In the genomic region with DNA sequence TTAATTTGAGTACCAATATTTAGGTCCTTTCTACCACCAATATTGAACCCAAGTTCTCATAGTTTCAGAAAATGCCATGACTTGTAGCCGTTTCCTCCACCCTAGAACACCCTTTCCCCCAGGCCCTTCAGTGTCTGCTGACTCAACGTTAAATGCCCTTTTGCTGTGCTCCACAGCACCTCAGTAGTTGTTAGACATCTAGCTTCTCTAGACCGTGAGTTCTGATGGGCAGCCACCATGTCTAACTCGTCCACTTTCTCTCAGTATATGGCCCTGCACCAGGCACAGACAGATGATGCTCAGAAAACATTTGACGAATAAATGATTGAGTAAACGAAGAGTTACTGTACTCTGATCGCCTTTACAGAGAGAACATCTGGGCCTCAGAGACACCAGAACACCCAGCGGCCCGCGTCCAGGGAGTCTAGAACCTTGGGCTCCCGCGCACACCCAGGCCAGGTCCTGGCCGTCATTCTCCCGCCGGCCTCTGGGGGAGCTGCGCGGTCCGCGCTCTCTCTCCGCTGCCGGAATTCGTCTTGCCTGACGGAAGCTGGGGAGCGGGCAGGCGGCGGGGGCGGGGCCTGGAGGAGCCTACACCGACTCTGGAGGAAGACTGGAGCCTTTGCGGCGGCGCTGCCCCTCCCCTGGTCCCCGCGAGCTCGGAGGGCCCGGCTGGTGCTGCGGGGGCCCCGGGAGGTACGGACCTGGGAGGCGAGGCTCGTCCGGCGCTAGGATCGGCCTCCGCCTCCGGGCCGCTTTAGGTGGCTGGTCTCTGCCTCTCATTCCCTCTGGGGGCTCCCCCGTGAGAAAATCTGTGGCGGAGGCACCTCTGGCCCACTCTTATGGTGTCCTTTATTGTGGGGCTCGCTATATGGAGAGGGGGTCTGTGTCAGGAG, we compare ENCODE assay signal across 1 cellular context.
TF ChIP-seq lines count a peak whose summit lies in the region.

A gene (plus strand): TSS at position 582 of the 896 bp plus-strand sequence. CDS start 1,488 bp downstream, outside the sequence.

TF ChIP-seq in HepG2, 621 proteins besides CTCF, POLR2A, EP300 and RAD21 (continued from another document and continues in another):
- TF ChIP-seq, protein P1, sequence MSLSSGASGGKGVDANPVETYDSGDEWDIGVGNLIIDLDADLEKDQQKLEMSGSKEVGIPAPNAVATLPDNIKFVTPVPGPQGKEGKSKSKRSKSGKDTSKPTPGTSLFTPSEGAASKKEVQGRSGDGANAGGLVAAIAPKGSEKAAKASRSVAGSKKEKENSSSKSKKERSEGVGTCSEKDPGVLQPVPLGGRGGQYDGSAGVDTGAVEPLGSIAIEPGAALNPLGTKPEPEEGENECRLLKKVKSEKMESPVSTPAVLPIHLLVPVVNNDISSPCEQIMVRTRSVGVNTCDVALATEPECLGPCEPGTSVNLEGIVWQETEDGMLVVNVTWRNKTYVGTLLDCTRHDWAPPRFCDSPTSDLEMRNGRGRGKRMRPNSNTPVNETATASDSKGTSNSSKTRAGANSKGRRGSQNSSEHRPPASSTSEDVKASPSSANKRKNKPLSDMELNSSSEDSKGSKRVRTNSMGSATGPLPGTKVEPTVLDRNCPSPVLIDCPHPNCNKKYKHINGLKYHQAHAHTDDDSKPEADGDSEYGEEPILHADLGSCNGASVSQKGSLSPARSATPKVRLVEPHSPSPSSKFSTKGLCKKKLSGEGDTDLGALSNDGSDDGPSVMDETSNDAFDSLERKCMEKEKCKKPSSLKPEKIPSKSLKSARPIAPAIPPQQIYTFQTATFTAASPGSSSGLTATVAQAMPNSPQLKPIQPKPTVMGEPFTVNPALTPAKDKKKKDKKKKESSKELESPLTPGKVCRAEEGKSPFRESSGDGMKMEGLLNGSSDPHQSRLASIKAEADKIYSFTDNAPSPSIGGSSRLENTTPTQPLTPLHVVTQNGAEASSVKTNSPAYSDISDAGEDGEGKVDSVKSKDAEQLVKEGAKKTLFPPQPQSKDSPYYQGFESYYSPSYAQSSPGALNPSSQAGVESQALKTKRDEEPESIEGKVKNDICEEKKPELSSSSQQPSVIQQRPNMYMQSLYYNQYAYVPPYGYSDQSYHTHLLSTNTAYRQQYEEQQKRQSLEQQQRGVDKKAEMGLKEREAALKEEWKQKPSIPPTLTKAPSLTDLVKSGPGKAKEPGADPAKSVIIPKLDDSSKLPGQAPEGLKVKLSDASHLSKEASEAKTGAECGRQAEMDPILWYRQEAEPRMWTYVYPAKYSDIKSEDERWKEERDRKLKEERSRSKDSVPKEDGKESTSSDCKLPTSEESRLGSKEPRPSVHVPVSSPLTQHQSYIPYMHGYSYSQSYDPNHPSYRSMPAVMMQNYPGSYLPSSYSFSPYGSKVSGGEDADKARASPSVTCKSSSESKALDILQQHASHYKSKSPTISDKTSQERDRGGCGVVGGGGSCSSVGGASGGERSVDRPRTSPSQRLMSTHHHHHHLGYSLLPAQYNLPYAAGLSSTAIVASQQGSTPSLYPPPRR (CRISPR knock-in tag; IDR thresholded peaks at IDR 0.05; ENCODE audit: borderline replicate concordance): peak; percentile 72; the same call in 1 of the 2 replicates
- TF ChIP-seq ZNF850 (CRISPR knock-in tag; conservative IDR thresholded peaks at IDR 0.05) (0 out of 2 replicates have a peak, but pooled peaks have one; percentile 58), ZNF121 (CRISPR knock-in tag; IDR thresholded peaks at IDR 0.05) (0 out of 2 replicates have a peak, but pooled peaks have one; percentile 64), MAFK (conservative IDR thresholded peaks at IDR 0.05 in 1 of 2, IDR thresholded peaks at IDR 0.05 in 1 of 2; ENCODE audit: low read length in 2 of 2) (peak; percentile 63 to 67; a peak in 3 of 4 replicates), FIP1L1 (IDR thresholded peaks at IDR 0.05; ENCODE audit: borderline replicate concordance, insufficient read depth, low read depth, low read length) (0 out of 2 replicates have a peak, but pooled peaks have one; percentile 54), ZNF530 (CRISPR knock-in tag; IDR thresholded peaks at IDR 0.05; ENCODE audit: low read depth) (no peak), FOSL1 (CRISPR knock-in tag; IDR thresholded peaks at IDR 0.05; ENCODE audit: borderline replicate concordance) (no peak), PAF1 (CRISPR knock-in tag; IDR thresholded peaks at IDR 0.05) (no peak), ZNF781 (CRISPR knock-in tag; IDR thresholded peaks at IDR 0.05; ENCODE audit: borderline replicate concordance, not compliant biosample characterization) (peak; percentile 80), TOPORS (CRISPR knock-in tag; IDR thresholded peaks at IDR 0.05) (no peak), GATAD1 (CRISPR knock-in tag; IDR thresholded peaks at IDR 0.05) (peak; percentile 98), HMG20A (CRISPR knock-in tag; IDR thresholded peaks at IDR 0.05; ENCODE audit: borderline replicate concordance) (no peak), WIZ (CRISPR knock-in tag; IDR thresholded peaks at IDR 0.05) (peak; percentile 59), ZNF766 (CRISPR knock-in tag; IDR thresholded peaks at IDR 0.05; ENCODE audit: borderline replicate concordance) (peak; percentile 89; the same call in 1 of the 2 replicates), TBX2 (CRISPR knock-in tag; IDR thresholded peaks at IDR 0.05; ENCODE audit: borderline replicate concordance) (peak; percentile 98), EEA1 (CRISPR knock-in tag; IDR thresholded peaks at IDR 0.05; ENCODE audit: borderline replicate concordance) (0 out of 2 replicates have a peak, but pooled peaks have one; percentile 65), BCL6 (CRISPR knock-in tag; IDR thresholded peaks at IDR 0.05) (peak; percentile 76)
- TF ChIP-seq, protein P2, sequence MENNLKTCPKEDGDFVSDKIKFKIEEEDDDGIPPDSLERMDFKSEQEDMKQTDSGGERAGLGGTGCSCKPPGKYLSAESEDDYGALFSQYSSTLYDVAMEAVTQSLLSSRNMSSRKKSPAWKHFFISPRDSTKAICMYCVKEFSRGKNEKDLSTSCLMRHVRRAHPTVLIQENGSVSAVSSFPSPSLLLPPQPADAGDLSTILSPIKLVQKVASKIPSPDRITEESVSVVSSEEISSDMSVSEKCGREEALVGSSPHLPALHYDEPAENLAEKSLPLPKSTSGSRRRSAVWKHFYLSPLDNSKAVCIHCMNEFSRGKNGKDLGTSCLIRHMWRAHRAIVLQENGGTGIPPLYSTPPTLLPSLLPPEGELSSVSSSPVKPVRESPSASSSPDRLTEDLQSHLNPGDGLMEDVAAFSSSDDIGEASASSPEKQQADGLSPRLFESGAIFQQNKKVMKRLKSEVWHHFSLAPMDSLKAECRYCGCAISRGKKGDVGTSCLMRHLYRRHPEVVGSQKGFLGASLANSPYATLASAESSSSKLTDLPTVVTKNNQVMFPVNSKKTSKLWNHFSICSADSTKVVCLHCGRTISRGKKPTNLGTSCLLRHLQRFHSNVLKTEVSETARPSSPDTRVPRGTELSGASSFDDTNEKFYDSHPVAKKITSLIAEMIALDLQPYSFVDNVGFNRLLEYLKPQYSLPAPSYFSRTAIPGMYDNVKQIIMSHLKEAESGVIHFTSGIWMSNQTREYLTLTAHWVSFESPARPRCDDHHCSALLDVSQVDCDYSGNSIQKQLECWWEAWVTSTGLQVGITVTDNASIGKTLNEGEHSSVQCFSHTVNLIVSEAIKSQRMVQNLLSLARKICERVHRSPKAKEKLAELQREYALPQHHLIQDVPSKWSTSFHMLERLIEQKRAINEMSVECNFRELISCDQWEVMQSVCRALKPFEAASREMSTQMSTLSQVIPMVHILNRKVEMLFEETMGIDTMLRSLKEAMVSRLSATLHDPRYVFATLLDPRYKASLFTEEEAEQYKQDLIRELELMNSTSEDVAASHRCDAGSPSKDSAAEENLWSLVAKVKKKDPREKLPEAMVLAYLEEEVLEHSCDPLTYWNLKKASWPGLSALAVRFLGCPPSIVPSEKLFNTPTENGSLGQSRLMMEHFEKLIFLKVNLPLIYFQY (CRISPR knock-in tag; IDR thresholded peaks at IDR 0.05; ENCODE audit: borderline replicate concordance): peak; percentile 71; the same call in 1 of the 2 replicates
- TF ChIP-seq, protein P3, sequence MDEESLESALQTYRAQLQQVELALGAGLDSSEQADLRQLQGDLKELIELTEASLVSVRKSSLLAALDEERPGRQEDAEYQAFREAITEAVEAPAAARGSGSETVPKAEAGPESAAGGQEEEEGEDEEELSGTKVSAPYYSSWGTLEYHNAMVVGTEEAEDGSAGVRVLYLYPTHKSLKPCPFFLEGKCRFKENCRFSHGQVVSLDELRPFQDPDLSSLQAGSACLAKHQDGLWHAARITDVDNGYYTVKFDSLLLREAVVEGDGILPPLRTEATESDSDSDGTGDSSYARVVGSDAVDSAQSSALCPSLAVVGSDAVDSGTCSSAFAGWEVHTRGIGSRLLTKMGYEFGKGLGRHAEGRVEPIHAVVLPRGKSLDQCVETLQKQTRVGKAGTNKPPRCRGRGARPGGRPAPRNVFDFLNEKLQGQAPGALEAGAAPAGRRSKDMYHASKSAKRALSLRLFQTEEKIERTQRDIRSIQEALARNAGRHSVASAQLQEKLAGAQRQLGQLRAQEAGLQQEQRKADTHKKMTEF (CRISPR knock-in tag; IDR thresholded peaks at IDR 0.05): peak; percentile 97
- TF ChIP-seq, protein P4, sequence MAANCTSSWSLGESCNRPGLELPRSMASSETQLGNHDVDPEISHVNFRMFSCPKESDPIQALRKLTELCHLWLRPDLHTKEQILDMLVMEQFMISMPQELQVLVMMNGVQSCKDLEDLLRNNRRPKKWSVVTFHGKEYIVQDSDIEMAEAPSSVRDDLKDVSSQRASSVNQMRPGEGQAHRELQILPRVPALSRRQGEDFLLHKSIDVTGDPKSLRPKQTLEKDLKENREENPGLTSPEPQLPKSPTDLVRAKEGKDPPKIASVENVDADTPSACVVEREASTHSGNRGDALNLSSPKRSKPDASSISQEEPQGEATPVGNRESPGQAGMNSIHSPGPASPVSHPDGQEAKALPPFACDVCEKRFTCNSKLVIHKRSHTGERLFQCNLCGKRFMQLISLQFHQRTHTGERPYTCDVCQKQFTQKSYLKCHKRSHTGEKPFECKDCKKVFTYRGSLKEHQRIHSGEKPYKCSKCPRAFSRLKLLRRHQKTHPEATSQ (CRISPR knock-in tag; IDR thresholded peaks at IDR 0.05; ENCODE audit: borderline replicate concordance): peak; percentile 57; the same call in 1 of the 2 replicates
- TF ChIP-seq, protein P5, sequence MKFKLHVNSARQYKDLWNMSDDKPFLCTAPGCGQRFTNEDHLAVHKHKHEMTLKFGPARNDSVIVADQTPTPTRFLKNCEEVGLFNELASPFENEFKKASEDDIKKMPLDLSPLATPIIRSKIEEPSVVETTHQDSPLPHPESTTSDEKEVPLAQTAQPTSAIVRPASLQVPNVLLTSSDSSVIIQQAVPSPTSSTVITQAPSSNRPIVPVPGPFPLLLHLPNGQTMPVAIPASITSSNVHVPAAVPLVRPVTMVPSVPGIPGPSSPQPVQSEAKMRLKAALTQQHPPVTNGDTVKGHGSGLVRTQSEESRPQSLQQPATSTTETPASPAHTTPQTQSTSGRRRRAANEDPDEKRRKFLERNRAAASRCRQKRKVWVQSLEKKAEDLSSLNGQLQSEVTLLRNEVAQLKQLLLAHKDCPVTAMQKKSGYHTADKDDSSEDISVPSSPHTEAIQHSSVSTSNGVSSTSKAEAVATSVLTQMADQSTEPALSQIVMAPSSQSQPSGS (CRISPR knock-in tag; IDR thresholded peaks at IDR 0.05): peak; percentile 78; the same call in 1 of the 2 replicates
- TF ChIP-seq, protein P6, sequence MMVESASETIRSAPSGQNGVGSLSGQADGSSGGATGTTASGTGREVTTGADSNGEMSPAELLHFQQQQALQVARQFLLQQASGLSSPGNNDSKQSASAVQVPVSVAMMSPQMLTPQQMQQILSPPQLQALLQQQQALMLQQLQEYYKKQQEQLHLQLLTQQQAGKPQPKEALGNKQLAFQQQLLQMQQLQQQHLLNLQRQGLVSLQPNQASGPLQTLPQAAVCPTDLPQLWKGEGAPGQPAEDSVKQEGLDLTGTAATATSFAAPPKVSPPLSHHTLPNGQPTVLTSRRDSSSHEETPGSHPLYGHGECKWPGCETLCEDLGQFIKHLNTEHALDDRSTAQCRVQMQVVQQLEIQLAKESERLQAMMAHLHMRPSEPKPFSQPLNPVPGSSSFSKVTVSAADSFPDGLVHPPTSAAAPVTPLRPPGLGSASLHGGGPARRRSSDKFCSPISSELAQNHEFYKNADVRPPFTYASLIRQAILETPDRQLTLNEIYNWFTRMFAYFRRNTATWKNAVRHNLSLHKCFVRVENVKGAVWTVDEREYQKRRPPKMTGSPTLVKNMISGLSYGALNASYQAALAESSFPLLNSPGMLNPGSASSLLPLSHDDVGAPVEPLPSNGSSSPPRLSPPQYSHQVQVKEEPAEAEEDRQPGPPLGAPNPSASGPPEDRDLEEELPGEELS (CRISPR knock-in tag; IDR thresholded peaks at IDR 0.05): peak; percentile 62
- TF ChIP-seq, protein P7, sequence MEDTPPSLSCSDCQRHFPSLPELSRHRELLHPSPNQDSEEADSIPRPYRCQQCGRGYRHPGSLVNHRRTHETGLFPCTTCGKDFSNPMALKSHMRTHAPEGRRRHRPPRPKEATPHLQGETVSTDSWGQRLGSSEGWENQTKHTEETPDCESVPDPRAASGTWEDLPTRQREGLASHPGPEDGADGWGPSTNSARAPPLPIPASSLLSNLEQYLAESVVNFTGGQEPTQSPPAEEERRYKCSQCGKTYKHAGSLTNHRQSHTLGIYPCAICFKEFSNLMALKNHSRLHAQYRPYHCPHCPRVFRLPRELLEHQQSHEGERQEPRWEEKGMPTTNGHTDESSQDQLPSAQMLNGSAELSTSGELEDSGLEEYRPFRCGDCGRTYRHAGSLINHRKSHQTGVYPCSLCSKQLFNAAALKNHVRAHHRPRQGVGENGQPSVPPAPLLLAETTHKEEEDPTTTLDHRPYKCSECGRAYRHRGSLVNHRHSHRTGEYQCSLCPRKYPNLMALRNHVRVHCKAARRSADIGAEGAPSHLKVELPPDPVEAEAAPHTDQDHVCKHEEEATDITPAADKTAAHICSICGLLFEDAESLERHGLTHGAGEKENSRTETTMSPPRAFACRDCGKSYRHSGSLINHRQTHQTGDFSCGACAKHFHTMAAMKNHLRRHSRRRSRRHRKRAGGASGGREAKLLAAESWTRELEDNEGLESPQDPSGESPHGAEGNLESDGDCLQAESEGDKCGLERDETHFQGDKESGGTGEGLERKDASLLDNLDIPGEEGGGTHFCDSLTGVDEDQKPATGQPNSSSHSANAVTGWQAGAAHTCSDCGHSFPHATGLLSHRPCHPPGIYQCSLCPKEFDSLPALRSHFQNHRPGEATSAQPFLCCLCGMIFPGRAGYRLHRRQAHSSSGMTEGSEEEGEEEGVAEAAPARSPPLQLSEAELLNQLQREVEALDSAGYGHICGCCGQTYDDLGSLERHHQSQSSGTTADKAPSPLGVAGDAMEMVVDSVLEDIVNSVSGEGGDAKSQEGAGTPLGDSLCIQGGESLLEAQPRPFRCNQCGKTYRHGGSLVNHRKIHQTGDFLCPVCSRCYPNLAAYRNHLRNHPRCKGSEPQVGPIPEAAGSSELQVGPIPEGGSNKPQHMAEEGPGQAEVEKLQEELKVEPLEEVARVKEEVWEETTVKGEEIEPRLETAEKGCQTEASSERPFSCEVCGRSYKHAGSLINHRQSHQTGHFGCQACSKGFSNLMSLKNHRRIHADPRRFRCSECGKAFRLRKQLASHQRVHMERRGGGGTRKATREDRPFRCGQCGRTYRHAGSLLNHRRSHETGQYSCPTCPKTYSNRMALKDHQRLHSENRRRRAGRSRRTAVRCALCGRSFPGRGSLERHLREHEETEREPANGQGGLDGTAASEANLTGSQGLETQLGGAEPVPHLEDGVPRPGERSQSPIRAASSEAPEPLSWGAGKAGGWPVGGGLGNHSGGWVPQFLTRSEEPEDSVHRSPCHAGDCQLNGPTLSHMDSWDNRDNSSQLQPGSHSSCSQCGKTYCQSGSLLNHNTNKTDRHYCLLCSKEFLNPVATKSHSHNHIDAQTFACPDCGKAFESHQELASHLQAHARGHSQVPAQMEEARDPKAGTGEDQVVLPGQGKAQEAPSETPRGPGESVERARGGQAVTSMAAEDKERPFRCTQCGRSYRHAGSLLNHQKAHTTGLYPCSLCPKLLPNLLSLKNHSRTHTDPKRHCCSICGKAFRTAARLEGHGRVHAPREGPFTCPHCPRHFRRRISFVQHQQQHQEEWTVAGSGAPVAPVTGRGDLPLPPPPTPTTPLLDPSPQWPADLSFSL (CRISPR knock-in tag; IDR thresholded peaks at IDR 0.05): no peak
- TF ChIP-seq, protein P8, sequence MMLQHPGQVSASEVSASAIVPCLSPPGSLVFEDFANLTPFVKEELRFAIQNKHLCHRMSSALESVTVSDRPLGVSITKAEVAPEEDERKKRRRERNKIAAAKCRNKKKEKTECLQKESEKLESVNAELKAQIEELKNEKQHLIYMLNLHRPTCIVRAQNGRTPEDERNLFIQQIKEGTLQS (CRISPR knock-in tag; IDR thresholded peaks at IDR 0.05): peak; percentile 45
